In genomic region chr14:22252591-22253178, GRCh38 we compare ENCODE assay signal across 22 cellular contexts.
DNase-seq lines count a peak whose midpoint lies in the region; ATAC-seq and TF ChIP-seq lines count a peak whose summit lies in the region.
"Had no signal": no experiment of that assay in that cellular context is flagged by ENCODE, and none has a peak within 500 bp of the region (broad histone marks: within the 10 kb centered on the region; RNA-seq: fewer than 3 reads in every experiment).

No MANE protein-coding gene starts in this region.

- no peaks in the 10 kb centered on the region for H3K36me3 ChIP-seq in right atrium auricular region
- H3K36me3 ChIP-seq in cardiac muscle cell: no peaks in the 10 kb centered on the region
- H3K36me3 ChIP-seq in mesendoderm (ENCODE audit: control insufficient read depth, insufficient read depth, low read length): no peaks in the 10 kb centered on the region
- H3K36me3 ChIP-seq: BLaER1, breast epithelium, stomach, vagina, WERI-Rb-1 had no signal

- H3K56ac ChIP-seq in mesendoderm (ENCODE audit: low read length): no peak overlapping the region

- ATAC-seq in Right ventricle myocardium superior (ENCODE audit: poor library complexity): peak; percentile 92
- no peak for ATAC-seq in GM18502 (IDR thresholded peaks at IDR 0.05; ENCODE audit: poor library complexity, unreplicated experiment)
- ATAC-seq: T-cell had no signal

- H3K79me2 ChIP-seq in mesendoderm (ENCODE audit: control insufficient read depth, insufficient read depth, low read length): no peaks in the 10 kb centered on the region

- H3K4me3 ChIP-seq in right atrium auricular region (no peak overlapping the region), cardiac muscle cell (no peak overlapping the region), mesendoderm (ENCODE audit: low read length) (no peak overlapping the region)
- H3K4me3 ChIP-seq: BLaER1, breast epithelium, stomach, vagina had no signal

- H2AK5ac ChIP-seq in mesendoderm (ENCODE audit: low read length): no peak overlapping the region

- WGBS in mesendoderm (ENCODE audit: extremely low coverage, insufficient coverage, low lambda C conversion rate): no CpG with 5 or more reads among the region's 7 CpGs

- no peak overlapping the region for H4K8ac ChIP-seq in mesendoderm (ENCODE audit: low read depth, low read length)

- peak overlapping the region; percentile 39 for H3K18ac ChIP-seq in mesendoderm (ENCODE audit: low read length)

- H4K5ac ChIP-seq in mesendoderm (ENCODE audit: low read length): no peak overlapping the region

- no peak overlapping the region for H3K9ac ChIP-seq in mesendoderm (ENCODE audit: low read length)
- H3K9ac ChIP-seq: BLaER1 had no signal

- no peaks in the 10 kb centered on the region for H3K9me3 ChIP-seq in right atrium auricular region
- H3K9me3 ChIP-seq in cardiac muscle cell (ENCODE audit: low read depth): no peaks in the 10 kb centered on the region
- H3K9me3 ChIP-seq: BLaER1, breast epithelium, Caco-2, stomach, vagina had no signal

- no peak overlapping the region for H3K23ac ChIP-seq in mesendoderm (ENCODE audit: low read length)

- H3K27me3 ChIP-seq in right atrium auricular region: no peaks in the 10 kb centered on the region
- H3K27me3 ChIP-seq in cardiac muscle cell: no peaks in the 10 kb centered on the region
- H3K27me3 ChIP-seq in mesendoderm (ENCODE audit: insufficient read depth, low read length, poor library complexity): no peaks in the 10 kb centered on the region
- H3K27me3 ChIP-seq: BLaER1, breast epithelium, stomach, vagina had no signal

- no peak overlapping the region for H2BK5ac ChIP-seq in mesendoderm (ENCODE audit: low read length)

- H3K4ac ChIP-seq in mesendoderm (ENCODE audit: low read depth, low read length): no peak overlapping the region

- no peak overlapping the region for H2BK120ac ChIP-seq in mesendoderm (ENCODE audit: low read depth, low read length)

- no peak overlapping the region for H3K27ac ChIP-seq in right atrium auricular region
- peak overlapping the region; percentile 66 for H3K27ac ChIP-seq in cardiac muscle cell
- no peak overlapping the region for H3K27ac ChIP-seq in mesendoderm (ENCODE audit: low read depth, low read length)
- H3K27ac ChIP-seq: BLaER1, breast epithelium, stomach, vagina, WERI-Rb-1 had no signal

- H3K4me2 ChIP-seq in mesendoderm (ENCODE audit: low read length): no peak overlapping the region
- H3K4me2 ChIP-seq: BLaER1 had no signal

- intact Hi-C loops in Right ventricle myocardium superior (cut with DNase I): no loop called here

- TF ChIP-seq CTCF in right atrium auricular region (IDR thresholded peaks at IDR 0.05) (no peak), cardiac muscle cell (IDR thresholded peaks at IDR 0.05; ENCODE audit: low read depth, low read length) (no peak)

- H3K4me1 ChIP-seq in right atrium auricular region (no peaks in the 10 kb centered on the region), cardiac muscle cell (ENCODE audit: low read depth) (no peaks in the 10 kb centered on the region), mesendoderm (ENCODE audit: control insufficient read depth, low read depth, low read length) (no peaks in the 10 kb centered on the region)
- H3K4me1 ChIP-seq: BLaER1, breast epithelium, Caco-2, stomach, vagina had no signal

- DNase-seq in Right ventricle myocardium superior (no peak), right atrium auricular region (ENCODE audit: low spot score) (no peak), cardiac muscle cell (ENCODE audit: low read depth in 1 of 2, low spot score in 1 of 2) (peak in 1 of 2 donors; percentile 40), mesendoderm (no peak)
- DNase-seq in central memory CD4-positive, alpha-beta T cell: no peak
- no peak for DNase-seq in stimulated activated CD4-positive, alpha-beta T cell treated with anti-CD3 and anti-CD28 coated beads, Interleukin-2, amount 100 ng/mL, for 48 hours
- no peak for DNase-seq in stimulated activated CD4-positive, alpha-beta T cell treated with anti-CD3 and anti-CD28 coated beads, Interleukin-2, amount 100 ng/mL, for 24 hours
- DNase-seq: activated CD8-positive, alpha-beta memory T cell treated with anti-CD3 and anti-CD28 coated beads, Interleukin-2, amount 50 U/mL, for 4 hours; activated naive CD8-positive, alpha-beta T cell treated with anti-CD3 and anti-CD28 coated beads, Interleukin-2, amount 10 ng/mL, durations not matched to agents 7 days and 5 days; Caco-2; HCEC 1CT; NCI-H1417 treated with DMSO at 0.1 percent for 48 hours; NCI-H526 treated with DMSO at 0.1 percent for 48 hours; SHP77 treated with DMSO at 0.1 percent for 48 hours; small intestine; stomach; T-cell; WERI-Rb-1 had no signal

- no peaks in the 10 kb centered on the region for H3K79me1 ChIP-seq in mesendoderm (ENCODE audit: low read length)

- no peak overlapping the region for H2BK15ac ChIP-seq in mesendoderm (replicated peaks; ENCODE audit: low read depth)
